8 cellular contexts compared by ENCODE assay signal in genomic region chr3:18425641-18426403, GRCh38. TPM values are rescaled to one million over a fixed set of nuclear protein-coding genes. Genes with fewer than 3 reads are reported as not detected.
DNase-seq lines count a peak whose midpoint lies in the region; ATAC-seq and TF ChIP-seq lines count a peak whose summit lies in the region.

No MANE protein-coding gene starts in this region.

- no peaks in the 10 kb centered on the region for H3K9me3 ChIP-seq in CD4-positive, alpha-beta memory T cell (ENCODE audit: control insufficient read depth in 1 of 2, low read length in 2 of 2)
- H3K9me3 ChIP-seq in iPS-18c (ENCODE audit: control insufficient read depth, insufficient read depth, low read length) = no peaks in the 10 kb centered on the region
- H3K9me3 ChIP-seq in spleen = no peaks in the 10 kb centered on the region

- peaks cover 6 to 21% of the 10 kb centered on the region in 2 donors for H3K36me3 Mint-ChIP-seq in CD4-positive, alpha-beta memory T cell

- TF ChIP-seq CTCF in astrocyte of the cerebellum (IDR thresholded peaks at IDR 0.05; ENCODE audit: low read depth, low read length, missing control alignments) (no peak), spleen (IDR thresholded peaks at IDR 0.05 in 8 of 11, conservative IDR thresholded peaks at IDR 0.05 in 3 of 11) (no peak)

- DNase-seq in CD4-positive, alpha-beta memory T cell = peak; percentile 66 to 84 (median 69)
- peak; percentile 85 for DNase-seq in Jurkat, Clone E6-1 (ENCODE audit: low read depth, low spot score)
- peak; percentile 50 for DNase-seq in T follicular helper cell (ENCODE audit: low read depth)
- no peak for DNase-seq in astrocyte of the cerebellum (ENCODE audit: low read depth)
- DNase-seq in spleen = peak; percentile 92

- in situ Hi-C loops in astrocyte of the cerebellum (cut with HindIII; ENCODE audit: low sequenced_read_pairs) = no loop called here

- peak overlapping the region; percentile 79 for H3K27ac ChIP-seq in CD4-positive, alpha-beta memory T cell (ENCODE audit: low read depth, low read length)
- peak overlapping the region; percentile 78 to 95 (median 94) for H3K27ac ChIP-seq in spleen

- 1 to 3% (median 2%) methylated on average over 42 to 50 of the region's 51 CpGs for WGBS in spleen, 5 donors

- peaks cover 72% of the 10 kb centered on the region for H3K4me1 ChIP-seq in CD4-positive, alpha-beta memory T cell (ENCODE audit: insufficient read depth, low read length)
- peaks cover 13 to 84% (median 45%) of the 10 kb centered on the region in 6 donors for H3K4me1 ChIP-seq in spleen

- TF ChIP-seq POLR2A in spleen (IDR thresholded peaks at IDR 0.05) = no peak

- POLR2A ChIA-PET in CD4-positive, alpha-beta memory T cell (lab: Charles Lee; ENCODE audit: partially characterized antibody) = interaction anchor here (0.6 to 5.1 kb wide), 13 partner anchors 9 to 1404 kb away, joined by 3 to 48 read pairs (median 7); no protein-coding TSS in a partner anchor

- peak overlapping the region; percentile 95 to 98 (median 97) for H3K27ac Mint-ChIP-seq in CD4-positive, alpha-beta memory T cell

- H3K9me3 Mint-ChIP-seq in CD4-positive, alpha-beta memory T cell = no peaks in the 10 kb centered on the region

- peaks cover 0 to 1% of the 10 kb centered on the region in 2 donors for H3K27me3 Mint-ChIP-seq in CD4-positive, alpha-beta memory T cell

- ATAC-seq in HG03135 (IDR thresholded peaks at IDR 0.05; ENCODE audit: unreplicated experiment) (no peak), GM19395 (IDR thresholded peaks at IDR 0.05; ENCODE audit: unreplicated experiment) (no peak)

- H3K4me1 Mint-ChIP-seq in CD4-positive, alpha-beta memory T cell = peaks cover 53 to 88% (median 67%) of the 10 kb centered on the region in 4 donors

- intact Hi-C loops in CD4-positive, alpha-beta memory T cell (cut with micrococcal nuclease) = loop anchor here (1.0 to 10.0 kb wide), 6 partner anchors 7 to 719 kb away; partner anchors contain the start of genes KCNH8 and TBC1D5
- intact Hi-C loops in spleen (cut with DNase I; ENCODE audit: low total_unique reads) = no loop called here

- peak overlapping the region; percentile 91 to 97 (median 96) for H3K4me3 Mint-ChIP-seq in CD4-positive, alpha-beta memory T cell

- H3K4me3 ChIP-seq in CD4-positive, alpha-beta memory T cell (ENCODE audit: low read length in 2 of 2) = peak overlapping the region in 1 of 2 donors; percentile 77
- H3K4me3 ChIP-seq in Jurkat, Clone E6-1 (ENCODE audit: low read length) = peak overlapping the region; percentile 71
- H3K4me3 ChIP-seq in astrocyte of the cerebellum (ENCODE audit: low read depth, low read length) = peak overlapping the region; percentile 76
- H3K4me3 ChIP-seq in iPS-18c (ENCODE audit: insufficient read depth, low read depth, low read length) = peak overlapping the region; percentile 79
- peak overlapping the region; percentile 68 to 83 (median 74) for H3K4me3 ChIP-seq in spleen

- H3K27me3 ChIP-seq in CD4-positive, alpha-beta memory T cell (ENCODE audit: insufficient read depth, low read length) = no peaks in the 10 kb centered on the region
- H3K27me3 ChIP-seq in spleen (replicated peaks in 1 of 7) = no peaks in the 10 kb centered on the region

- CTCF ChIA-PET in CD4-positive, alpha-beta memory T cell (lab: Charles Lee; ENCODE audit: partially characterized antibody) = interaction anchor here (1.8 kb wide), 1 partner anchor 134 kb away, joined by 5 read pairs; no protein-coding TSS in a partner anchor

- no peaks in the 10 kb centered on the region for H3K36me3 ChIP-seq in CD4-positive, alpha-beta memory T cell (ENCODE audit: insufficient read depth, low read length)
- peaks cover 0 to 2% (median 0%) of the 10 kb centered on the region in 6 donors for H3K36me3 ChIP-seq in spleen

RNA-seq across cellular contexts. Expression of gene SATB1, which starts 0.7 kb away (rescaled TPM):
- 100 to 1,000 TPM; 211 TPM for total RNA-seq in CD4-positive, alpha-beta memory T cell
- polyA plus RNA-seq in CD4-positive, alpha-beta memory T cell = 100 to 1,000 TPM; 101 to 109 TPM
- 87.9 TPM for polyA plus RNA-seq in Jurkat, Clone E6-1 (2012; ENCODE audit: insufficient read depth, insufficient read length)
- total RNA-seq in spleen = 100 to 1,000 TPM in 1 of 7 donors, 10 to 100 TPM in 6; 57.2 to 104 (median 71.3) TPM
- polyA plus RNA-seq in spleen = 10 to 100 TPM; 11.7 to 14.4 (median 12.6) TPM
